ENCODE assay signal across 9 cellular contexts in the genomic region with DNA sequence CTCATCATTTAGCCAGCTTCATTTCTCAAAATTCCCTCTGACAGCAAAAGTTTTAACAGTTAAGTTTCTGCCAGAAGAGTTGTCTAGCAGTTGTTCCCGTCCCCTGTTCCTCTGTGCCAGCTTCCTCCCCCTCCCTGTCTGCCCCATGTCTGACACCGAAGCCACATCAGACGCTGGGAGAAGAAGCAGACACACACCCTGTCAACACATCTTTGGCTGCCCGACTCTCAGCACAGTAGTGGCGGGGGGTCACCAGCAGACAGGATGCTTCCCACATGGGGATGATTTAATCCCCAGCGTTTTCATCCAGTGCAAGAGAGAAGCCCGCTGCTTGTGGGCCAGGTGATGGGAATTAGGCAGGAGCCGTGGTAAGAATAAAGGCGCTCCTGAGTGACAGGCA.
A peak's percentile ranks its signal among the peaks of the same experiment; 100 is the strongest.
DNase-seq lines count a peak whose midpoint lies in the region; ATAC-seq and TF ChIP-seq lines count a peak whose summit lies in the region.
"Had no signal": no experiment of that assay in that cellular context is flagged by ENCODE, and none has a peak within 500 bp of the region (broad histone marks: within the 10 kb centered on the region; RNA-seq: fewer than 3 reads in every experiment).

No MANE protein-coding gene starts in this region.

- peak; percentile 31 for DNase-seq in activated naive CD4-positive, alpha-beta T cell treated with anti-CD3 and anti-CD28 coated beads, Interleukin-2, amount 50 U/mL, for 16 hours
- peak; percentile 34 for DNase-seq in iPS-NIHi7 (ENCODE audit: extremely low spot score)
- DNase-seq in stimulated activated CD4-positive, alpha-beta T cell treated with anti-CD3 and anti-CD28 coated beads, TNF-alpha, amount 100 ng/mL, for 1 hour (ENCODE audit: low read depth in 3 of 3, low spot score in 1 of 3), result peak in 2 of 3 donors; percentile 15 to 23
- DNase-seq in DMS153 treated with DMSO at 0.1 percent for 48 hours (lab: John Stamatoyannopoulos, UW; ENCODE audit: unreplicated experiment), result no peak
- DNase-seq in AML-193 (lab: John Stamatoyannopoulos, UW), result no peak
- no peak for DNase-seq in D341Med (ENCODE audit: low spot score)
- DNase-seq: WERI-Rb-1 had no signal

- ATAC-seq in GM19455 (IDR thresholded peaks at IDR 0.05; ENCODE audit: unreplicated experiment), result no peak

TF ChIP-seq in PFSK-1, 5 proteins besides CTCF, POLR2A, EP300 and RAD21:
- TF ChIP-seq SIN3A (IDR thresholded peaks at IDR 0.05; ENCODE audit: borderline replicate concordance, insufficient read depth, low read length) (no peak), FOXP2 (optimal IDR thresholded peaks at IDR 0.05; ENCODE audit: borderline replicate concordance, extremely low read depth, extremely low read length, insufficient read depth) (peak; percentile 80)

Comparison
In these comparisons a context has a peak if more than half of its experiments do, and no peak if none do; other contexts are left out.
1. DNase-seq: peak in activated naive CD4-positive, alpha-beta T cell treated with anti-CD3 and anti-CD28 coated beads, Interleukin-2, amount 50 U/mL, for 16 hours (single experiment), iPS-NIHi7 (single experiment) and stimulated activated CD4-positive, alpha-beta T cell treated with anti-CD3 and anti-CD28 coated beads, TNF-alpha, amount 100 ng/mL, for 1 hour (2 of 3); none in DMS153 treated with DMSO at 0.1 percent for 48 hours (single experiment), AML-193 (0 of 2) and D341Med (single experiment).